In genomic region chr6:42901538-42901957, GRCh38 we compare ENCODE assay signal across 1 cellular context.
TF ChIP-seq lines count a peak whose summit lies in the region.

No MANE protein-coding gene starts in this region.

TF ChIP-seq in HepG2, 621 proteins besides CTCF, POLR2A, EP300 and RAD21 (continued from another document and continues in another):
- TF ChIP-seq, protein P1, sequence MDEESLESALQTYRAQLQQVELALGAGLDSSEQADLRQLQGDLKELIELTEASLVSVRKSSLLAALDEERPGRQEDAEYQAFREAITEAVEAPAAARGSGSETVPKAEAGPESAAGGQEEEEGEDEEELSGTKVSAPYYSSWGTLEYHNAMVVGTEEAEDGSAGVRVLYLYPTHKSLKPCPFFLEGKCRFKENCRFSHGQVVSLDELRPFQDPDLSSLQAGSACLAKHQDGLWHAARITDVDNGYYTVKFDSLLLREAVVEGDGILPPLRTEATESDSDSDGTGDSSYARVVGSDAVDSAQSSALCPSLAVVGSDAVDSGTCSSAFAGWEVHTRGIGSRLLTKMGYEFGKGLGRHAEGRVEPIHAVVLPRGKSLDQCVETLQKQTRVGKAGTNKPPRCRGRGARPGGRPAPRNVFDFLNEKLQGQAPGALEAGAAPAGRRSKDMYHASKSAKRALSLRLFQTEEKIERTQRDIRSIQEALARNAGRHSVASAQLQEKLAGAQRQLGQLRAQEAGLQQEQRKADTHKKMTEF (CRISPR knock-in tag; IDR thresholded peaks at IDR 0.05) = no peak
- no peak for TF ChIP-seq TBX2 (CRISPR knock-in tag; IDR thresholded peaks at IDR 0.05; ENCODE audit: borderline replicate concordance)
- TF ChIP-seq EED (CRISPR knock-in tag; IDR thresholded peaks at IDR 0.05) = no peak
- TF ChIP-seq RCOR2 (CRISPR knock-in tag; IDR thresholded peaks at IDR 0.05) = 0 out of 2 replicates have a peak, but pooled peaks have one; percentile 26
- peak; percentile 47; the same call in 1 of the 2 replicates for TF ChIP-seq ZNF121 (CRISPR knock-in tag; IDR thresholded peaks at IDR 0.05)
- no peak for TF ChIP-seq MED8 (CRISPR knock-in tag; IDR thresholded peaks at IDR 0.05; ENCODE audit: insufficient replicate concordance)
- no peak for TF ChIP-seq ZNF549 (CRISPR knock-in tag; IDR thresholded peaks at IDR 0.05)
- 0 out of 2 replicates have a peak, but pooled peaks have one; percentile 65 for TF ChIP-seq SMAD1 (CRISPR knock-in tag; IDR thresholded peaks at IDR 0.05; ENCODE audit: borderline replicate concordance, low read depth)
- TF ChIP-seq RFXAP (CRISPR knock-in tag; IDR thresholded peaks at IDR 0.05; ENCODE audit: borderline replicate concordance) = peak; percentile 24; the same call in 1 of the 2 replicates
- peak; percentile 43; the same call in 1 of the 2 replicates for TF ChIP-seq HDAC1 (CRISPR knock-in tag; IDR thresholded peaks at IDR 0.05)
- TF ChIP-seq NR2F2 (IDR thresholded peaks at IDR 0.05; ENCODE audit: borderline replicate concordance, low read depth) = no peak; the same call in 1 of the 2 replicates
- peak; percentile 85 for TF ChIP-seq MIXL1 (CRISPR knock-in tag; IDR thresholded peaks at IDR 0.05)
- TF ChIP-seq LCORL (IDR thresholded peaks at IDR 0.05) = no peak
- peak; percentile 79; the same call in 1 of the 2 replicates for TF ChIP-seq LCORL (CRISPR knock-in tag; IDR thresholded peaks at IDR 0.05)
- peak; percentile 73; the same call in 1 of the 2 replicates for TF ChIP-seq KDM3A (CRISPR knock-in tag; IDR thresholded peaks at IDR 0.05; ENCODE audit: low read depth)
- no peak for TF ChIP-seq POLR2AphosphoS2 (IDR thresholded peaks at IDR 0.05; ENCODE audit: low read depth, low read length)
- TF ChIP-seq, protein P2, sequence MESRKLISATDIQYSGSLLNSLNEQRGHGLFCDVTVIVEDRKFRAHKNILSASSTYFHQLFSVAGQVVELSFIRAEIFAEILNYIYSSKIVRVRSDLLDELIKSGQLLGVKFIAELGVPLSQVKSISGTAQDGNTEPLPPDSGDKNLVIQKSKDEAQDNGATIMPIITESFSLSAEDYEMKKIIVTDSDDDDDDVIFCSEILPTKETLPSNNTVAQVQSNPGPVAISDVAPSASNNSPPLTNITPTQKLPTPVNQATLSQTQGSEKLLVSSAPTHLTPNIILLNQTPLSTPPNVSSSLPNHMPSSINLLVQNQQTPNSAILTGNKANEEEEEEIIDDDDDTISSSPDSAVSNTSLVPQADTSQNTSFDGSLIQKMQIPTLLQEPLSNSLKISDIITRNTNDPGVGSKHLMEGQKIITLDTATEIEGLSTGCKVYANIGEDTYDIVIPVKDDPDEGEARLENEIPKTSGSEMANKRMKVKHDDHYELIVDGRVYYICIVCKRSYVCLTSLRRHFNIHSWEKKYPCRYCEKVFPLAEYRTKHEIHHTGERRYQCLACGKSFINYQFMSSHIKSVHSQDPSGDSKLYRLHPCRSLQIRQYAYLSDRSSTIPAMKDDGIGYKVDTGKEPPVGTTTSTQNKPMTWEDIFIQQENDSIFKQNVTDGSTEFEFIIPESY (CRISPR knock-in tag; IDR thresholded peaks at IDR 0.05) = peak; percentile 49; the same call in 1 of the 2 replicates
- no peak for TF ChIP-seq GPN1 (CRISPR knock-in tag; IDR thresholded peaks at IDR 0.05; ENCODE audit: borderline replicate concordance)
- peak; percentile 52; the same call in 1 of the 2 replicates for TF ChIP-seq PRDM10 (CRISPR knock-in tag; IDR thresholded peaks at IDR 0.05; ENCODE audit: low read depth)
- no peak for TF ChIP-seq ZNF496 (CRISPR knock-in tag; IDR thresholded peaks at IDR 0.05; ENCODE audit: insufficient replicate concordance)
- TF ChIP-seq, protein P3, sequence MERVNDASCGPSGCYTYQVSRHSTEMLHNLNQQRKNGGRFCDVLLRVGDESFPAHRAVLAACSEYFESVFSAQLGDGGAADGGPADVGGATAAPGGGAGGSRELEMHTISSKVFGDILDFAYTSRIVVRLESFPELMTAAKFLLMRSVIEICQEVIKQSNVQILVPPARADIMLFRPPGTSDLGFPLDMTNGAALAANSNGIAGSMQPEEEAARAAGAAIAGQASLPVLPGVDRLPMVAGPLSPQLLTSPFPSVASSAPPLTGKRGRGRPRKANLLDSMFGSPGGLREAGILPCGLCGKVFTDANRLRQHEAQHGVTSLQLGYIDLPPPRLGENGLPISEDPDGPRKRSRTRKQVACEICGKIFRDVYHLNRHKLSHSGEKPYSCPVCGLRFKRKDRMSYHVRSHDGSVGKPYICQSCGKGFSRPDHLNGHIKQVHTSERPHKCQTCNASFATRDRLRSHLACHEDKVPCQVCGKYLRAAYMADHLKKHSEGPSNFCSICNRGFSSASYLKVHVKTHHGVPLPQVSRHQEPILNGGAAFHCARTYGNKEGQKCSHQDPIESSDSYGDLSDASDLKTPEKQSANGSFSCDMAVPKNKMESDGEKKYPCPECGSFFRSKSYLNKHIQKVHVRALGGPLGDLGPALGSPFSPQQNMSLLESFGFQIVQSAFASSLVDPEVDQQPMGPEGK (CRISPR knock-in tag; IDR thresholded peaks at IDR 0.05) = no peak
- peak; percentile 38; the same call in 1 of the 2 replicates for TF ChIP-seq ELF3 (CRISPR knock-in tag; IDR thresholded peaks at IDR 0.05)
- TF ChIP-seq CBX5 (CRISPR knock-in tag; IDR thresholded peaks at IDR 0.05; ENCODE audit: borderline replicate concordance) = no peak
- no peak for TF ChIP-seq WIZ (CRISPR knock-in tag; IDR thresholded peaks at IDR 0.05)
- TF ChIP-seq KDM5B (CRISPR knock-in tag; IDR thresholded peaks at IDR 0.05; ENCODE audit: borderline replicate concordance) = no peak
- peak; percentile 62; the same call in 1 of the 2 replicates for TF ChIP-seq FOXJ3 (CRISPR knock-in tag; IDR thresholded peaks at IDR 0.05; ENCODE audit: borderline replicate concordance)
- no peak for TF ChIP-seq ZKSCAN5 (CRISPR knock-in tag; IDR thresholded peaks at IDR 0.05)
- TF ChIP-seq ZNF24 (IDR thresholded peaks at IDR 0.05) = no peak
- no peak for TF ChIP-seq ZBTB14 (CRISPR knock-in tag; IDR thresholded peaks at IDR 0.05)
- TF ChIP-seq, protein P4, sequence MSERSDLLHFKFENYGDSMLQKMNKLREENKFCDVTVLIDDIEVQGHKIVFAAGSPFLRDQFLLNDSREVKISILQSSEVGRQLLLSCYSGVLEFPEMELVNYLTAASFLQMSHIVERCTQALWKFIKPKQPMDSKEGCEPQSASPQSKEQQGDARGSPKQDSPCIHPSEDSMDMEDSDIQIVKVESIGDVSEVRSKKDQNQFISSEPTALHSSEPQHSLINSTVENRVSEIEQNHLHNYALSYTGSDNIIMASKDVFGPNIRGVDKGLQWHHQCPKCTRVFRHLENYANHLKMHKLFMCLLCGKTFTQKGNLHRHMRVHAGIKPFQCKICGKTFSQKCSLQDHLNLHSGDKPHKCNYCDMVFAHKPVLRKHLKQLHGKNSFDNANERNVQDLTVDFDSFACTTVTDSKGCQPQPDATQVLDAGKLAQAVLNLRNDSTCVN (CRISPR knock-in tag; IDR thresholded peaks at IDR 0.05; ENCODE audit: borderline replicate concordance) = peak; percentile 50; the same call in 1 of the 2 replicates
- peak; percentile 47; the same call in 1 of the 2 replicates for TF ChIP-seq CEBPG (CRISPR knock-in tag; IDR thresholded peaks at IDR 0.05)
- no peak for TF ChIP-seq ZNF253 (CRISPR knock-in tag; IDR thresholded peaks at IDR 0.05; ENCODE audit: borderline replicate concordance)
- peak; percentile 54; the same call in 1 of the 2 replicates for TF ChIP-seq THRA (CRISPR knock-in tag; IDR thresholded peaks at IDR 0.05; ENCODE audit: borderline replicate concordance)
- TF ChIP-seq, protein P5, sequence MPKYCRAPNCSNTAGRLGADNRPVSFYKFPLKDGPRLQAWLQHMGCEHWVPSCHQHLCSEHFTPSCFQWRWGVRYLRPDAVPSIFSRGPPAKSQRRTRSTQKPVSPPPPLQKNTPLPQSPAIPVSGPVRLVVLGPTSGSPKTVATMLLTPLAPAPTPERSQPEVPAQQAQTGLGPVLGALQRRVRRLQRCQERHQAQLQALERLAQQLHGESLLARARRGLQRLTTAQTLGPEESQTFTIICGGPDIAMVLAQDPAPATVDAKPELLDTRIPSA (CRISPR knock-in tag; IDR thresholded peaks at IDR 0.05; ENCODE audit: borderline replicate concordance) = no peak
- TF ChIP-seq DR1 (CRISPR knock-in tag; IDR thresholded peaks at IDR 0.05) = no peak
- no peak for TF ChIP-seq HNF4A (CRISPR knock-in tag; IDR thresholded peaks at IDR 0.05)
- TF ChIP-seq, protein P6, sequence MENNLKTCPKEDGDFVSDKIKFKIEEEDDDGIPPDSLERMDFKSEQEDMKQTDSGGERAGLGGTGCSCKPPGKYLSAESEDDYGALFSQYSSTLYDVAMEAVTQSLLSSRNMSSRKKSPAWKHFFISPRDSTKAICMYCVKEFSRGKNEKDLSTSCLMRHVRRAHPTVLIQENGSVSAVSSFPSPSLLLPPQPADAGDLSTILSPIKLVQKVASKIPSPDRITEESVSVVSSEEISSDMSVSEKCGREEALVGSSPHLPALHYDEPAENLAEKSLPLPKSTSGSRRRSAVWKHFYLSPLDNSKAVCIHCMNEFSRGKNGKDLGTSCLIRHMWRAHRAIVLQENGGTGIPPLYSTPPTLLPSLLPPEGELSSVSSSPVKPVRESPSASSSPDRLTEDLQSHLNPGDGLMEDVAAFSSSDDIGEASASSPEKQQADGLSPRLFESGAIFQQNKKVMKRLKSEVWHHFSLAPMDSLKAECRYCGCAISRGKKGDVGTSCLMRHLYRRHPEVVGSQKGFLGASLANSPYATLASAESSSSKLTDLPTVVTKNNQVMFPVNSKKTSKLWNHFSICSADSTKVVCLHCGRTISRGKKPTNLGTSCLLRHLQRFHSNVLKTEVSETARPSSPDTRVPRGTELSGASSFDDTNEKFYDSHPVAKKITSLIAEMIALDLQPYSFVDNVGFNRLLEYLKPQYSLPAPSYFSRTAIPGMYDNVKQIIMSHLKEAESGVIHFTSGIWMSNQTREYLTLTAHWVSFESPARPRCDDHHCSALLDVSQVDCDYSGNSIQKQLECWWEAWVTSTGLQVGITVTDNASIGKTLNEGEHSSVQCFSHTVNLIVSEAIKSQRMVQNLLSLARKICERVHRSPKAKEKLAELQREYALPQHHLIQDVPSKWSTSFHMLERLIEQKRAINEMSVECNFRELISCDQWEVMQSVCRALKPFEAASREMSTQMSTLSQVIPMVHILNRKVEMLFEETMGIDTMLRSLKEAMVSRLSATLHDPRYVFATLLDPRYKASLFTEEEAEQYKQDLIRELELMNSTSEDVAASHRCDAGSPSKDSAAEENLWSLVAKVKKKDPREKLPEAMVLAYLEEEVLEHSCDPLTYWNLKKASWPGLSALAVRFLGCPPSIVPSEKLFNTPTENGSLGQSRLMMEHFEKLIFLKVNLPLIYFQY (CRISPR knock-in tag; IDR thresholded peaks at IDR 0.05; ENCODE audit: borderline replicate concordance) = 0 out of 2 replicates have a peak, but pooled peaks have one; percentile 27
- TF ChIP-seq MZF1 (CRISPR knock-in tag; IDR thresholded peaks at IDR 0.05; ENCODE audit: borderline replicate concordance) = no peak
- TF ChIP-seq, protein P7, sequence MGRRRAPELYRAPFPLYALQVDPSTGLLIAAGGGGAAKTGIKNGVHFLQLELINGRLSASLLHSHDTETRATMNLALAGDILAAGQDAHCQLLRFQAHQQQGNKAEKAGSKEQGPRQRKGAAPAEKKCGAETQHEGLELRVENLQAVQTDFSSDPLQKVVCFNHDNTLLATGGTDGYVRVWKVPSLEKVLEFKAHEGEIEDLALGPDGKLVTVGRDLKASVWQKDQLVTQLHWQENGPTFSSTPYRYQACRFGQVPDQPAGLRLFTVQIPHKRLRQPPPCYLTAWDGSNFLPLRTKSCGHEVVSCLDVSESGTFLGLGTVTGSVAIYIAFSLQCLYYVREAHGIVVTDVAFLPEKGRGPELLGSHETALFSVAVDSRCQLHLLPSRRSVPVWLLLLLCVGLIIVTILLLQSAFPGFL (CRISPR knock-in tag; IDR thresholded peaks at IDR 0.05) = no peak
- TF ChIP-seq ZNF614 (CRISPR knock-in tag; IDR thresholded peaks at IDR 0.05; ENCODE audit: borderline replicate concordance) = peak; percentile 80; the same call in 1 of the 2 replicates
- TF ChIP-seq MBNL3 (CRISPR knock-in tag; conservative IDR thresholded peaks at IDR 0.05) = no peak
- TF ChIP-seq RBM39 (IDR thresholded peaks at IDR 0.05; ENCODE audit: low read depth, low read length, poor library complexity, severe bottlenecking) = no peak
